ENCODE assay signal across 2 cellular contexts in the genomic region with DNA sequence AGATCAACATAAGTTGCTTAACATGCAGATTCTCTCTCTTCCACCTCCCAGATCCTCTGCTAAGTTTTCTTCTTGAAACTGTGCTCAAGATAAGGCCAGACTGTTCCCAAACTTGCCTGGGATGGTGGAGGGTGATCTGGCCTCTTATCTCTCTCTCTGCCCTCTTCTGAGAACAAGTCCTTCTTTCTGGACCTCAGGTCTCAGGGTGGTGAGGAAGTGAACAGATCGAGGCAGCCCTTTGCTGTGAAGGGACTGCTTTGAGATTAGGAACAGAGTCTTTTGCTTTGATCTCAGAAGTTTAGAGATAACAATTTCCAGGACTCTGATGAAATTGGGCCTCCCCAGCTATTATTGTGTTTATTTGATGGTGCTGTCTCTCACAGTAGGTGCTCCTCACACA.
TF ChIP-seq lines count a peak whose summit lies in the region.

No MANE protein-coding gene starts in this region.

TF ChIP-seq in GM23338, 12 proteins besides CTCF, POLR2A, EP300 and RAD21 (continued from another document):
- TF ChIP-seq ETS1 (IDR thresholded peaks at IDR 0.05) (no peak), POLR2AphosphoS5 (IDR thresholded peaks at IDR 0.05; ENCODE audit: low read depth) (no peak), JUNB (IDR thresholded peaks at IDR 0.05; ENCODE audit: unreplicated experiment) (no peak), EZH2 (IDR thresholded peaks at IDR 0.05; ENCODE audit: low read depth, unreplicated experiment) (no peak), ZNF114 (CRISPR knock-in tag; IDR thresholded peaks at IDR 0.05) (no peak)
- TF ChIP-seq, protein P1, sequence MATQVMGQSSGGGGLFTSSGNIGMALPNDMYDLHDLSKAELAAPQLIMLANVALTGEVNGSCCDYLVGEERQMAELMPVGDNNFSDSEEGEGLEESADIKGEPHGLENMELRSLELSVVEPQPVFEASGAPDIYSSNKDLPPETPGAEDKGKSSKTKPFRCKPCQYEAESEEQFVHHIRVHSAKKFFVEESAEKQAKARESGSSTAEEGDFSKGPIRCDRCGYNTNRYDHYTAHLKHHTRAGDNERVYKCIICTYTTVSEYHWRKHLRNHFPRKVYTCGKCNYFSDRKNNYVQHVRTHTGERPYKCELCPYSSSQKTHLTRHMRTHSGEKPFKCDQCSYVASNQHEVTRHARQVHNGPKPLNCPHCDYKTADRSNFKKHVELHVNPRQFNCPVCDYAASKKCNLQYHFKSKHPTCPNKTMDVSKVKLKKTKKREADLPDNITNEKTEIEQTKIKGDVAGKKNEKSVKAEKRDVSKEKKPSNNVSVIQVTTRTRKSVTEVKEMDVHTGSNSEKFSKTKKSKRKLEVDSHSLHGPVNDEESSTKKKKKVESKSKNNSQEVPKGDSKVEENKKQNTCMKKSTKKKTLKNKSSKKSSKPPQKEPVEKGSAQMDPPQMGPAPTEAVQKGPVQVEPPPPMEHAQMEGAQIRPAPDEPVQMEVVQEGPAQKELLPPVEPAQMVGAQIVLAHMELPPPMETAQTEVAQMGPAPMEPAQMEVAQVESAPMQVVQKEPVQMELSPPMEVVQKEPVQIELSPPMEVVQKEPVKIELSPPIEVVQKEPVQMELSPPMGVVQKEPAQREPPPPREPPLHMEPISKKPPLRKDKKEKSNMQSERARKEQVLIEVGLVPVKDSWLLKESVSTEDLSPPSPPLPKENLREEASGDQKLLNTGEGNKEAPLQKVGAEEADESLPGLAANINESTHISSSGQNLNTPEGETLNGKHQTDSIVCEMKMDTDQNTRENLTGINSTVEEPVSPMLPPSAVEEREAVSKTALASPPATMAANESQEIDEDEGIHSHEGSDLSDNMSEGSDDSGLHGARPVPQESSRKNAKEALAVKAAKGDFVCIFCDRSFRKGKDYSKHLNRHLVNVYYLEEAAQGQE (IDR thresholded peaks at IDR 0.05; ENCODE audit: unreplicated experiment) = no peak

TF ChIP-seq in IMR-90, 13 proteins besides CTCF, POLR2A, EP300 and RAD21 (continued from another document):
- TF ChIP-seq ELK1 (IDR thresholded peaks at IDR 0.05; ENCODE audit: borderline replicate concordance, low read depth, low read length) (no peak), MAZ (IDR thresholded peaks at IDR 0.05; ENCODE audit: borderline replicate concordance, low read depth, low read length) (no peak), BHLHE40 (IDR thresholded peaks at IDR 0.05; ENCODE audit: low read depth, low read length) (no peak), MAFK (IDR thresholded peaks at IDR 0.05; ENCODE audit: low read depth, low read length) (no peak)
